Comparison of ENCODE assay signal across 18 cellular contexts in genomic region chr4:57158762-57159161, GRCh38. TPM values are rescaled to one million over a fixed set of nuclear protein-coding genes. Genes with fewer than 3 reads are reported as not detected.
DNase-seq lines count a peak whose midpoint lies in the region; ATAC-seq, FAIRE-seq and TF ChIP-seq lines count a peak whose summit lies in the region.
"Had no signal": no experiment of that assay in that cellular context is flagged by ENCODE, and none has a peak within 500 bp of the region (broad histone marks: within the 10 kb centered on the region; RNA-seq: fewer than 3 reads in every experiment).

No MANE protein-coding gene starts in this region.

- H3K9ac ChIP-seq in SK-N-SH = no peak overlapping the region
- H3K9ac ChIP-seq: BLaER1 treated with 17β-estradiol and CSF1 and Interleukin-3, amounts not matched to agents 10 nM and 100 nM; GM23248 had no signal

- H3K36me3 ChIP-seq in SK-N-SH (replicated peaks in 1 of 2; ENCODE audit: control insufficient read depth in 1 of 2, insufficient read depth in 2 of 2, low read length in 1 of 2) (no peaks in the 10 kb centered on the region), stomach (no peaks in the 10 kb centered on the region)
- no peaks in the 10 kb centered on the region for H3K36me3 ChIP-seq in effector memory CD4-positive, alpha-beta T cell (ENCODE audit: control insufficient read depth, insufficient read depth, low read length)
- H3K36me3 ChIP-seq: BLaER1 treated with 17β-estradiol and CSF1 and Interleukin-3, amounts not matched to agents 10 nM and 100 nM had no signal

- WGBS in SK-N-SH (ENCODE audit: low lambda C conversion rate) = 57% methylated on average over 1 of the region's 1 CpG
- WGBS in stomach, 5 donors = 84 to 90% (median 88%) methylated on average over 1 of the region's 1 CpG

- H3K4me1 ChIP-seq in SK-N-SH (ENCODE audit: control insufficient read depth in 1 of 2, insufficient read depth in 2 of 2, low read depth in 1 of 2, low read length in 1 of 2) (peaks cover 3 to 23% of the 10 kb centered on the region in 2 experiments), stomach (peaks cover 0 to 7% (median 6%) of the 10 kb centered on the region in 4 donors)
- no peaks in the 10 kb centered on the region for H3K4me1 ChIP-seq in effector memory CD4-positive, alpha-beta T cell (ENCODE audit: control insufficient read depth, insufficient read depth, low read length, poor library complexity, severe bottlenecking)

- no peak overlapping the region for H3K4me2 ChIP-seq in SK-N-SH
- H3K4me2 ChIP-seq: BLaER1 treated with 17β-estradiol and CSF1 and Interleukin-3, amounts not matched to agents 10 nM and 100 nM had no signal

- TF ChIP-seq RAD21 in SK-N-SH (IDR thresholded peaks at IDR 0.05; ENCODE audit: low read length) = no peak

- no peak for TF ChIP-seq CTCF in SK-N-SH (IDR thresholded peaks at IDR 0.05)
- no peak for TF ChIP-seq CTCF in fibroblast of the aortic adventitia (IDR thresholded peaks at IDR 0.05; ENCODE audit: insufficient read depth, low read length)
- TF ChIP-seq CTCF in stomach (IDR thresholded peaks at IDR 0.05) = no peak

- H3K4me3 ChIP-seq in SK-N-SH (ENCODE audit: low read depth in 2 of 2, low read length in 1 of 2) (no peak overlapping the region), fibroblast of the aortic adventitia (ENCODE audit: low read depth, low read length) (no peak overlapping the region), stomach (no peak overlapping the region)
- H3K4me3 ChIP-seq in effector memory CD4-positive, alpha-beta T cell (ENCODE audit: insufficient read depth, low read depth, low read length, poor library complexity, severe bottlenecking) = no peak overlapping the region
- H3K4me3 ChIP-seq: BLaER1 treated with 17β-estradiol and CSF1 and Interleukin-3, amounts not matched to agents 10 nM and 100 nM; GM12878; GM23248 had no signal

- no peak for TF ChIP-seq POLR2A in stomach (IDR thresholded peaks at IDR 0.05)

- H3K79me2 ChIP-seq in SK-N-SH (ENCODE audit: insufficient read depth) = no peaks in the 10 kb centered on the region

- H3F3A ChIP-seq in SK-N-SH (replicated peaks; ENCODE audit: insufficient read depth) = no peaks in the 10 kb centered on the region

- H2AFZ ChIP-seq in SK-N-SH (ENCODE audit: low read depth) = 0 out of 2 replicates have a peak overlapping the region, but pooled peaks have one; percentile 32
- H2AFZ ChIP-seq: GM23248 had no signal

- intact Hi-C loops in stomach (cut with DNase I; ENCODE audit: low total_unique reads) = no loop called here
- intact Hi-C loops in Right ventricle myocardium inferior (cut with DNase I) = loop anchor here (2.0 kb wide), 1 partner anchor 120 kb away; no protein-coding TSS in a partner anchor

- H3K27me3 ChIP-seq in SK-N-SH (ENCODE audit: insufficient read depth) (no peaks in the 10 kb centered on the region), stomach (no peaks in the 10 kb centered on the region)
- H3K27me3 ChIP-seq in effector memory CD4-positive, alpha-beta T cell (replicated peaks; ENCODE audit: control insufficient read depth, insufficient read depth, low read length, poor library complexity, severe bottlenecking) = no peaks in the 10 kb centered on the region
- H3K27me3 ChIP-seq: BLaER1 treated with 17β-estradiol and CSF1 and Interleukin-3, amounts not matched to agents 10 nM and 100 nM had no signal

- FAIRE-seq in urothelium cell line (lab: Jason Lieb, UNC) = no peak
- FAIRE-seq: GM12878, GM18507 had no signal

- POLR2A ChIA-PET in SK-N-SH (lab: Yijun Ruan, JAX) = no interaction called here

- H3K9me3 ChIP-seq in SK-N-SH = no peaks in the 10 kb centered on the region
- no peaks in the 10 kb centered on the region for H3K9me3 ChIP-seq in stomach
- H3K9me3 ChIP-seq in effector memory CD4-positive, alpha-beta T cell (ENCODE audit: control insufficient read depth, low read length) = no peaks in the 10 kb centered on the region

- H3K27ac ChIP-seq in SK-N-SH (ENCODE audit: low read depth in 2 of 2, low read length in 1 of 2) = peak overlapping the region; percentile 12 to 82; a peak in 2 of 4 replicates
- H3K27ac ChIP-seq in stomach = no peak overlapping the region
- no peak overlapping the region for H3K27ac ChIP-seq in effector memory CD4-positive, alpha-beta T cell (ENCODE audit: insufficient read depth, low read length, poor library complexity, severe bottlenecking)
- H3K27ac ChIP-seq: BLaER1 treated with 17β-estradiol and CSF1 and Interleukin-3, amounts not matched to agents 10 nM and 100 nM; GM23248 had no signal

- CTCF ChIA-PET in SK-N-SH (lab: Yijun Ruan, JAX) = interaction anchor here (1.2 kb wide), 2 partner anchors 119 to 284 kb away, joined by 3 to 4 read pairs; no protein-coding TSS in a partner anchor

- H4K20me1 ChIP-seq in SK-N-SH (ENCODE audit: insufficient read depth) = no peaks in the 10 kb centered on the region
- H4K20me1 ChIP-seq: BLaER1 treated with 17β-estradiol and CSF1 and Interleukin-3, amounts not matched to agents 10 nM and 100 nM had no signal

- ATAC-seq in SK-N-SH treated with all-trans-retinoic acid at 6 μM for 48 hours (no peak), Right ventricle myocardium inferior (no peak)
- ATAC-seq: GM12878 had no signal

- no peaks in the 10 kb centered on the region for H3K9me2 ChIP-seq in SK-N-SH

- TF ChIP-seq EP300 in SK-N-SH (IDR thresholded peaks at IDR 0.05; ENCODE audit: borderline replicate concordance in 1 of 2, low read depth in 1 of 2, low read length in 1 of 2) (no peak), stomach (IDR thresholded peaks at IDR 0.05) (no peak)

- DNase-seq in SK-N-SH (no peak), astrocyte of the hippocampus (ENCODE audit: low read depth, low spot score) (peak; percentile 67), fibroblast of the aortic adventitia (ENCODE audit: low read depth) (peak; percentile 43), stomach (peak; percentile 30), Right ventricle myocardium inferior (ENCODE audit: missing footprints) (no peak), urothelium cell line (ENCODE audit: low spot score) (no peak)
- no peak for DNase-seq in effector memory CD4-positive, alpha-beta T cell
- DNase-seq: 8988T; AML-193; Calu3; CD4-positive, CD25-positive, alpha-beta regulatory T cell; DMS 273 treated with DMSO at 0.1 percent for 48 hours; H7 had no signal

TF ChIP-seq in SK-N-SH, 30 proteins besides CTCF, POLR2A, EP300 and RAD21:
- TF ChIP-seq GABPA (IDR thresholded peaks at IDR 0.05; ENCODE audit: low read depth) (no peak), ZBTB33 (IDR thresholded peaks at IDR 0.05; ENCODE audit: borderline replicate concordance, low read depth) (no peak), MXI1 (IDR thresholded peaks at IDR 0.05; ENCODE audit: low read depth, low read length) (no peak), RFX5 (IDR thresholded peaks at IDR 0.05; ENCODE audit: low read length) (no peak), GATA2 (CRISPR knock-in tag; IDR thresholded peaks at IDR 0.05) (no peak)

TF ChIP-seq in SK-N-SH treated with all-trans-retinoic acid at 6 μM for 48 hours, 23 proteins besides CTCF, POLR2A, EP300 and RAD21 (continues in another document):
- TF ChIP-seq TSHZ2 (CRISPR knock-in tag; IDR thresholded peaks at IDR 0.05) (no peak), SNAI2 (CRISPR knock-in tag; IDR thresholded peaks at IDR 0.05) (no peak)
- TF ChIP-seq, protein P1, sequence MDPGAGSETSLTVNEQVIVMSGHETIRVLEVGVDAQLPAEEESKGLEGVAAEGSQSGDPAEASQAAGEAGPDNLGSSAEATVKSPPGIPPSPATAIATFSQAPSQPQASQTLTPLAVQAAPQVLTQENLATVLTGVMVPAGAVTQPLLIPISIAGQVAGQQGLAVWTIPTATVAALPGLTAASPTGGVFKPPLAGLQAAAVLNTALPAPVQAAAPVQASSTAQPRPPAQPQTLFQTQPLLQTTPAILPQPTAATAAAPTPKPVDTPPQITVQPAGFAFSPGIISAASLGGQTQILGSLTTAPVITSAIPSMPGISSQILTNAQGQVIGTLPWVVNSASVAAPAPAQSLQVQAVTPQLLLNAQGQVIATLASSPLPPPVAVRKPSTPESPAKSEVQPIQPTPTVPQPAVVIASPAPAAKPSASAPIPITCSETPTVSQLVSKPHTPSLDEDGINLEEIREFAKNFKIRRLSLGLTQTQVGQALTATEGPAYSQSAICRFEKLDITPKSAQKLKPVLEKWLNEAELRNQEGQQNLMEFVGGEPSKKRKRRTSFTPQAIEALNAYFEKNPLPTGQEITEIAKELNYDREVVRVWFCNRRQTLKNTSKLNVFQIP (CRISPR knock-in tag; IDR thresholded peaks at IDR 0.05; ENCODE audit: borderline replicate concordance, low read depth) = no peak

RNA-seq across cellular contexts. Expression of gene IGFBP7, which starts 48.6 kb away (rescaled TPM):
- 0.38 and 0.71 TPM in 2 replicates for polyA plus RNA-seq in SK-N-SH (2012; rRNA removed)
- polyA plus RNA-seq in SK-N-SH (2012; cell fraction: cytosol; rRNA removed) = 0.39 and 0.67 TPM in 2 replicates
- polyA plus RNA-seq in SK-N-SH (2012; cell fraction: nucleus; rRNA removed) = 0.77 and 1.4 TPM in 2 replicates
- 263 and 2,449 TPM in 2 replicates for total RNA-seq in fibroblast of the aortic adventitia (ENCODE audit: low replicate concordance)
- 100 to 1,000 TPM; 188 to 972 (median 281) TPM for total RNA-seq in stomach
- polyA plus RNA-seq in stomach = 100 to 1,000 TPM in 1 of 3 donors, 10 to 100 TPM in 2; 71.8 to 199 (median 85.9) TPM
- 862 TPM for total RNA-seq in Right ventricle myocardium inferior

Comparison
In these comparisons a context has a peak if more than half of its experiments do, and no peak if none do; other contexts are left out.
1. DNase-seq: peak in astrocyte of the hippocampus (single experiment), fibroblast of the aortic adventitia (single experiment) and stomach (single experiment); none in SK-N-SH (single experiment), Right ventricle myocardium inferior (single experiment), urothelium cell line (single experiment) and effector memory CD4-positive, alpha-beta T cell (0 of 3).
2. H3K27ac ChIP-seq: peak in SK-N-SH (2 of 2); none in stomach (0 of 5) and effector memory CD4-positive, alpha-beta T cell (single experiment).